8 cellular contexts compared by ENCODE assay signal in genomic region chr4:17468638-17469221, GRCh38. TPM values are rescaled to one million over a fixed set of nuclear protein-coding genes. Genes with fewer than 3 reads are reported as not detected.
DNase-seq lines count a peak whose midpoint lies in the region; ATAC-seq and TF ChIP-seq lines count a peak whose summit lies in the region.

No MANE protein-coding gene starts in this region.

- no peak overlapping the region for H3K27ac ChIP-seq in ovary

- TF ChIP-seq CTCF in endothelial cell (IDR thresholded peaks at IDR 0.05; ENCODE audit: unreplicated experiment): peak; percentile 88
- TF ChIP-seq CTCF in ovary (IDR thresholded peaks at IDR 0.05): no peak

- no peaks in the 10 kb centered on the region for H3K9me3 Mint-ChIP-seq in endothelial cell (ENCODE audit: unreplicated experiment)

- no peaks in the 10 kb centered on the region for H3K27me3 ChIP-seq in ovary

- H3K4me3 ChIP-seq in ovary: no peak overlapping the region

- H3K36me3 ChIP-seq in ovary: no peaks in the 10 kb centered on the region

- no peak overlapping the region for H3K27ac Mint-ChIP-seq in endothelial cell (ENCODE audit: unreplicated experiment)

- WGBS in ovary, 3 donors: 36 to 41% (median 40%) methylated on average over 9 of the region's 9 CpGs

- no peaks in the 10 kb centered on the region for H3K36me3 Mint-ChIP-seq in endothelial cell (ENCODE audit: low read depth, unreplicated experiment)

- H3K4me1 ChIP-seq in ovary (ENCODE audit: insufficient read depth): no peaks in the 10 kb centered on the region

- intact Hi-C loops in ovary (cut with DNase I): loop anchor here in 1 of 4 donors (10.0 kb wide), 1 partner anchor 134 kb away; no protein-coding TSS in a partner anchor

- no peak overlapping the region for H3K4me3 Mint-ChIP-seq in endothelial cell (ENCODE audit: unreplicated experiment)

- H3K27me3 Mint-ChIP-seq in endothelial cell (ENCODE audit: unreplicated experiment): peaks cover 7% of the 10 kb centered on the region

- DNase-seq in EL (peak; percentile 46), M059J (ENCODE audit: low read depth) (peak; percentile 47), endothelial cell (ENCODE audit: low spot score) (peak; percentile 36), ovary (peak in 4 of 5 donors; percentile 24 to 40 (median 32)), occipital lobe (lab: John Stamatoyannopoulos, UW) (no peak), NCI-H2171 (lab: John Stamatoyannopoulos, UW) (no peak), NCI-H2029 treated with DMSO at 0.1 percent for 48 hours (lab: John Stamatoyannopoulos, UW) (no peak)

- H3K4me1 Mint-ChIP-seq in endothelial cell (ENCODE audit: unreplicated experiment): no peaks in the 10 kb centered on the region

- no peak for TF ChIP-seq POLR2A in ovary (IDR thresholded peaks at IDR 0.05)

- ATAC-seq in GM18858 (IDR thresholded peaks at IDR 0.05; ENCODE audit: unreplicated experiment): no peak

- no peak for TF ChIP-seq EP300 in ovary (IDR thresholded peaks at IDR 0.05)

- no peaks in the 10 kb centered on the region for H3K9me3 ChIP-seq in ovary

RNA-seq across cellular contexts. Expression of gene QDPR, which starts 43.2 kb away (rescaled TPM):
- 2.8 and 8.3 TPM in 2 replicates for total RNA-seq in M059J (2014; rRNA removed; shearing (Covaris generic))
- total RNA-seq in endothelial cell (ENCODE audit: unreplicated experiment): 25.8 TPM
- total RNA-seq in ovary: 10 to 100 TPM in 6 of 7 donors, 1 to 10 TPM in 1; 7.3 to 31.5 (median 26.1) TPM
- polyA plus RNA-seq in ovary: 10 to 100 TPM; 24.4 to 49.9 TPM
- total RNA-seq in occipital lobe: 36.2 TPM

RNA-seq across cellular contexts. Expression of gene CLRN2, which starts 46.2 kb away (rescaled TPM):
- total RNA-seq in M059J (2014; rRNA removed; shearing (Covaris generic)): not detected in 2 replicates
- total RNA-seq in endothelial cell (ENCODE audit: unreplicated experiment): not detected
- not detected for total RNA-seq in ovary
- not detected for polyA plus RNA-seq in ovary
- total RNA-seq in occipital lobe: not detected

Comparison
In these comparisons a context has a peak if more than half of its experiments do, and no peak if none do; other contexts are left out.
1. DNase-seq: peak in EL (single experiment), M059J (single experiment), endothelial cell (single experiment) and ovary (4 of 5); none in occipital lobe (single experiment), NCI-H2171 (single experiment) and NCI-H2029 treated with DMSO at 0.1 percent for 48 hours (single experiment).